ENCODE assay signal across 8 cellular contexts in the genomic region with DNA sequence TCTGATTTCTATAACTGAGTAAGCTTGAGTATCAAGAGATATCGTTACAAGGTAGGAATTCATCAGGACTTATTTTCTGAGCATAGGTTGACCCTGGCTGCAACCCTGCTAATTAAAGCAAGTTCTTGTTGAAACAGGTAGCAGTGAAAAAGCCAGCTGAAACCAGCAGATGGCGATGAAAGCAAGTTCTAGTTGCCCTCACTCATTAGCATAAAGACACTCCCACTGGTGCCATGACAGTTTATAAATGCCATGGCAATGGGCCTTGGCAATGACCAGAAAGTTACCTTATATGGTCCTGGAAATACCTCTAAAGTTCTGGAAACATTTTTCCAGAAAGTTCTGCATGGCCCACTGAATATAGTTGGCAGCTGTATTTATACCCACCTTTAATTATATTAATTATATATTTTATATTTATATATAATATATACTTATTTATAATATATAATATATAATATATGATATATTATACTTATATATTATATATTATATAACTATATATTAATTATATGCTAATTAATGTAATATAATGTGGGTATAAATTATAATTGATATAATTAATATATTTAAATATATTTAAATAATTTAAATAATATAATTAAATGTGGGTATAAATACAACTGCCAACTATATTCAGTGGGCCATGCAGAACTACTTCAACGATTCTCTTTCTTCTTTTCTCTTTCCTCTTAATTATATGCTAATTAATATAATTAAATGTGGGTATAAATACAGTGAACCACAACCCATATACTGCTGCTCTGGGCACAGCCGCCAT.
DNase-seq lines count a peak whose midpoint lies in the region; ATAC-seq, FAIRE-seq and TF ChIP-seq lines count a peak whose summit lies in the region.

No MANE protein-coding gene starts in this region.

- no peaks in the 10 kb centered on the region for H3K36me3 Mint-ChIP-seq in glutamatergic neuron (ENCODE audit: unreplicated experiment)
- H3K36me3 Mint-ChIP-seq in mesothelial cell of epicardium = no peaks in the 10 kb centered on the region

- peak; percentile 73 for ATAC-seq in GM19043 (IDR thresholded peaks at IDR 0.05; ENCODE audit: low read depth, unreplicated experiment)
- peak; percentile 90 for ATAC-seq in HG03521 (IDR thresholded peaks at IDR 0.05; ENCODE audit: unreplicated experiment)

- H3K27me3 Mint-ChIP-seq in glutamatergic neuron (ENCODE audit: unreplicated experiment) = peaks cover 1% of the 10 kb centered on the region
- no peaks in the 10 kb centered on the region for H3K27me3 Mint-ChIP-seq in mesothelial cell of epicardium (ENCODE audit: low read depth)

- DNase-seq in COLO668 (lab: John Stamatoyannopoulos, UW; ENCODE audit: unreplicated experiment) = peak; percentile 45
- peak; percentile 27 for DNase-seq in RCC 7860 (ENCODE audit: low spot score)
- DNase-seq in glutamatergic neuron = peak; percentile 59
- no peak for DNase-seq in AG08396 (ENCODE audit: low spot score)
- DNase-seq in DMS153 (lab: John Stamatoyannopoulos, UW) = no peak
- no peak for DNase-seq in mesothelial cell of epicardium (ENCODE audit: low spot score in 2 of 2, unreplicated experiment in 2 of 2)

- peak; percentile 77 for FAIRE-seq in RCC 7860 (lab: Jason Lieb, UNC)

- H3K4me1 Mint-ChIP-seq in glutamatergic neuron (ENCODE audit: low read depth, unreplicated experiment) (peaks cover 7% of the 10 kb centered on the region), mesothelial cell of epicardium (peaks cover 9% of the 10 kb centered on the region)

- H3K9me3 Mint-ChIP-seq in glutamatergic neuron (ENCODE audit: unreplicated experiment) (peaks cover 2% of the 10 kb centered on the region), mesothelial cell of epicardium (peaks cover 3% of the 10 kb centered on the region)

- peak; percentile 54 for TF ChIP-seq CTCF in glutamatergic neuron (IDR thresholded peaks at IDR 0.05; ENCODE audit: partially characterized antibody, unreplicated experiment)
- TF ChIP-seq CTCF in mesothelial cell of epicardium (IDR thresholded peaks at IDR 0.05; ENCODE audit: unreplicated experiment) = no peak

- H3K4me3 Mint-ChIP-seq in glutamatergic neuron (ENCODE audit: unreplicated experiment) (no peak overlapping the region), mesothelial cell of epicardium (no peak overlapping the region)

- H3K27ac Mint-ChIP-seq in glutamatergic neuron (ENCODE audit: unreplicated experiment) = no peak overlapping the region
- H3K27ac Mint-ChIP-seq in mesothelial cell of epicardium = no peak overlapping the region

Comparison
In these comparisons a context has a peak if more than half of its experiments do, and no peak if none do; other contexts are left out.
1. DNase-seq: peak in COLO668 (single experiment), RCC 7860 (single experiment) and glutamatergic neuron (single experiment); none in AG08396 (single experiment), DMS153 (single experiment) and mesothelial cell of epicardium (0 of 2).